In the genomic region with DNA sequence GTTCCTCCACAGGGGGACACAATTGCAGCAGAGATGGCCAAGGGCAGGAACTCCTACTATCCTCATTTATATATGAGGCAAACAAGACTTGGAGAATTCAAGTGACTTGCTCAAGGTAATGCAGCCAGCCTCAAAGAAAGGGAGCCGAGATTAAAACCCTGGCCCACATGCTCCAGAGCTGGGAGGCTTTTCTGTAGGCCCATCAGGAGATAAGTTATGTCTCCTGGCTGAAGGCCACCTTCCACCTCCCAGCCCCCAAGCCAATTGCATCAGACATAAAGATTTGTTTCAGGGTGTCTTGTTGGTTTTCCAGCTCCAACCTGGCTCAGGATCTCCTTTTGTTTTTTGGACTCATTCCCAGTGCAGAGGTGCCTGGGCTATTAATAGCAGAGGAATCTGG, we compare ENCODE assay signal across 13 cellular contexts. TPM values are rescaled to one million over a fixed set of nuclear protein-coding genes. Genes with fewer than 3 reads are reported as not detected.
"Had no signal": no experiment of that assay in that cellular context is flagged by ENCODE, and none has a peak within 500 bp of the region (broad histone marks: within the 10 kb centered on the region; RNA-seq: fewer than 3 reads in every experiment).

No MANE protein-coding gene starts in this region.

- H3K4me3 ChIP-seq: left lung, SK-N-MC had no signal

- DNase-seq: activated CD4-positive, alpha-beta memory T cell treated with anti-CD3 and anti-CD28 coated beads for 36 hours; activated CD4-positive, alpha-beta T cell treated with anti-CD3 and anti-CD28 coated beads for 4 hours; activated gamma-delta T cell treated with Interleukin-2 at 50 U/mL for 16 hours; activated T-cell treated with anti-CD3 and anti-CD28 coated beads, Interleukin-2, amount 50 U/mL, for 72 hours; foreskin melanocyte; left lung; nephron progenitor cell; nucleus accumbens; trophoblast cell had no signal

- H3K4me1 ChIP-seq: left lung had no signal

- H3K9me3 ChIP-seq: left lung had no signal

- H3K36me3 ChIP-seq: left lung had no signal

- ATAC-seq: activated T-cell treated with anti-CD3 and anti-CD28 coated beads, Interleukin-2, amount 50 U/mL, for 72 hours; left lung; stimulated activated naive CD8-positive, alpha-beta T cell treated with anti-CD3 and anti-CD28 coated beads, Interleukin-15, Interleukin-2, amounts not matched to agents 100 U/mL and 50 U/mL, for 24 hours had no signal

- H3K27ac ChIP-seq: epithelial cell of prostate, left lung, SK-N-MC had no signal

RNA-seq across cellular contexts. Expression of gene SMIM38, which starts 59.5 kb away (rescaled TPM):
- total RNA-seq: dermis microvascular lymphatic vessel endothelial cell had no signal
